Comparison of ENCODE assay signal across 1 cellular context in genomic region chrX:154431321-154431720, GRCh38.
TF ChIP-seq lines count a peak whose summit lies in the region.

No MANE protein-coding gene starts in this region.

TF ChIP-seq in K562, 482 proteins besides CTCF, POLR2A, EP300 and RAD21:
- TF ChIP-seq BDP1 (IDR thresholded peaks at IDR 0.05; ENCODE audit: insufficient read depth, insufficient read length): no peak
- TF ChIP-seq ATF1 (CRISPR knock-in tag; IDR thresholded peaks at IDR 0.05): no peak
- no peak for TF ChIP-seq ATF1 (tag; IDR thresholded peaks at IDR 0.05)
- TF ChIP-seq ZNF75A (CRISPR knock-in tag; IDR thresholded peaks at IDR 0.05): no peak
- no peak for TF ChIP-seq MLX (CRISPR knock-in tag; conservative IDR thresholded peaks at IDR 0.05)
- no peak for TF ChIP-seq ZNF79 (CRISPR knock-in tag; IDR thresholded peaks at IDR 0.05; ENCODE audit: low read depth)
- TF ChIP-seq OTX1 (CRISPR knock-in tag; IDR thresholded peaks at IDR 0.05): no peak
- no peak for TF ChIP-seq CHD2 (IDR thresholded peaks at IDR 0.05; ENCODE audit: low read depth, low read length)
- TF ChIP-seq SOX6 (IDR thresholded peaks at IDR 0.05): no peak
- no peak for TF ChIP-seq GTF2B (IDR thresholded peaks at IDR 0.05; ENCODE audit: extremely low read depth, insufficient read length)
- TF ChIP-seq MTA1 (IDR thresholded peaks at IDR 0.05; ENCODE audit: borderline replicate concordance): no peak
- TF ChIP-seq ZBTB8A (IDR thresholded peaks at IDR 0.05; ENCODE audit: partially characterized antibody): no peak
